In genomic region chr5:180618487-180618829, GRCh38 we compare ENCODE assay signal across 12 cellular contexts. TPM values are rescaled to one million over a fixed set of nuclear protein-coding genes. Genes with fewer than 3 reads are reported as not detected.
A peak's percentile ranks its signal among the peaks of the same experiment; 100 is the strongest.
DNase-seq lines count a peak whose midpoint lies in the region; ATAC-seq and TF ChIP-seq lines count a peak whose summit lies in the region.
"Had no signal": no experiment of that assay in that cellular context is flagged by ENCODE, and none has a peak within 500 bp of the region (broad histone marks: within the 10 kb centered on the region; RNA-seq: fewer than 3 reads in every experiment).

No MANE protein-coding gene starts in this region.

- no peak for TF ChIP-seq POLR2A in suprapubic skin (IDR thresholded peaks at IDR 0.05)

- no peak for TF ChIP-seq EP300 in suprapubic skin (IDR thresholded peaks at IDR 0.05)

- H3K9me3 ChIP-seq in iPS-18c (ENCODE audit: control insufficient read depth, insufficient read depth, low read length) (no peaks in the 10 kb centered on the region), suprapubic skin (no peaks in the 10 kb centered on the region)

- peaks cover 38% of the 10 kb centered on the region for H3K27me3 ChIP-seq in suprapubic skin

- ATAC-seq in activated CD8-positive, alpha-beta T cell treated with anti-CD3 and anti-CD28 coated beads, Interleukin-2, amount 10 ng/mL, durations not matched to agents 7 days and 5 days: no peak
- ATAC-seq in HG03135 (IDR thresholded peaks at IDR 0.05; ENCODE audit: unreplicated experiment): no peak

- H3K4me3 ChIP-seq in iPS-18c (ENCODE audit: insufficient read depth, low read depth, low read length) (peak overlapping the region; percentile 68), suprapubic skin (peak overlapping the region; percentile 40)
- H3K4me3 ChIP-seq: lung had no signal

- H3K4me1 ChIP-seq in suprapubic skin: peaks cover 10% of the 10 kb centered on the region

- H3K4me1 Mint-ChIP-seq in activated naive CD4-positive, alpha-beta T cell treated with anti-CD3 and anti-CD28 coated beads, Interleukin-2, amount 10 ng/mL, durations not matched to agents 7 days and 5 days: peaks cover 9% of the 10 kb centered on the region
- peaks cover 11% of the 10 kb centered on the region for H3K4me1 Mint-ChIP-seq in activated CD8-positive, alpha-beta T cell treated with anti-CD3 and anti-CD28 coated beads, Interleukin-2, amount 10 ng/mL, durations not matched to agents 7 days and 5 days (ENCODE audit: low read depth)

- no peak for TF ChIP-seq CTCF in suprapubic skin (IDR thresholded peaks at IDR 0.05)

- H3K9me3 Mint-ChIP-seq in activated naive CD4-positive, alpha-beta T cell treated with anti-CD3 and anti-CD28 coated beads, Interleukin-2, amount 10 ng/mL, durations not matched to agents 7 days and 5 days: no peaks in the 10 kb centered on the region
- H3K9me3 Mint-ChIP-seq in activated CD8-positive, alpha-beta T cell treated with anti-CD3 and anti-CD28 coated beads, Interleukin-2, amount 10 ng/mL, durations not matched to agents 7 days and 5 days (ENCODE audit: insufficient read depth): no peaks in the 10 kb centered on the region
- H3K9me3 Mint-ChIP-seq: activated CD4-positive, alpha-beta memory T cell treated with anti-CD3 and anti-CD28 coated beads for 36 hours had no signal

- H3K36me3 ChIP-seq in suprapubic skin: no peaks in the 10 kb centered on the region

- peaks cover 6% of the 10 kb centered on the region for H3K27me3 Mint-ChIP-seq in activated naive CD4-positive, alpha-beta T cell treated with anti-CD3 and anti-CD28 coated beads, Interleukin-2, amount 10 ng/mL, durations not matched to agents 7 days and 5 days
- peaks cover 2% of the 10 kb centered on the region for H3K27me3 Mint-ChIP-seq in activated CD8-positive, alpha-beta T cell treated with anti-CD3 and anti-CD28 coated beads, Interleukin-2, amount 10 ng/mL, durations not matched to agents 7 days and 5 days (ENCODE audit: low read depth)

- DNase-seq in activated naive CD4-positive, alpha-beta T cell treated with anti-CD3 and anti-CD28 coated beads, Interleukin-2, amount 10 ng/mL, durations not matched to agents 7 days and 5 days: no peak
- DNase-seq in activated naive CD4-positive, alpha-beta T cell treated with anti-CD3 and anti-CD28 coated beads, Interleukin-2, amount 50 U/mL, for 16 hours: no peak
- no peak for DNase-seq in activated CD8-positive, alpha-beta T cell treated with anti-CD3 and anti-CD28 coated beads, Interleukin-2, amount 10 ng/mL, durations not matched to agents 7 days and 5 days
- DNase-seq in suprapubic skin (ENCODE audit: low spot score in 2 of 2): no peak
- DNase-seq in NCI-H2029 (lab: John Stamatoyannopoulos, UW): no peak
- DNase-seq in SK-N-DZ (ENCODE audit: low spot score): no peak
- DNase-seq: C1 segment of cervical spinal cord, SHP77 had no signal

- CTCF ChIA-PET in activated naive CD4-positive, alpha-beta T cell treated with anti-CD3 and anti-CD28 coated beads, Interleukin-2, amount 10 ng/mL, durations not matched to agents 7 days and 5 days (lab: Charles Lee): interaction anchor here (0.7 to 1.7 kb wide), 6 partner anchors 12 to 151 kb away, joined by 3 to 10 read pairs (median 4); no protein-coding TSS in a partner anchor
- CTCF ChIA-PET in activated CD8-positive, alpha-beta T cell treated with anti-CD3 and anti-CD28 coated beads, Interleukin-2, amount 10 ng/mL, durations not matched to agents 7 days and 5 days (lab: Charles Lee): interaction anchor here (0.5 to 1.9 kb wide), 10 partner anchors 12 to 469 kb away, joined by 3 to 9 read pairs (median 4); no protein-coding TSS in a partner anchor

- H3K36me3 Mint-ChIP-seq in activated naive CD4-positive, alpha-beta T cell treated with anti-CD3 and anti-CD28 coated beads, Interleukin-2, amount 10 ng/mL, durations not matched to agents 7 days and 5 days: no peaks in the 10 kb centered on the region
- H3K36me3 Mint-ChIP-seq in activated CD8-positive, alpha-beta T cell treated with anti-CD3 and anti-CD28 coated beads, Interleukin-2, amount 10 ng/mL, durations not matched to agents 7 days and 5 days (ENCODE audit: low read depth): no peaks in the 10 kb centered on the region
- H3K36me3 Mint-ChIP-seq: activated CD4-positive, alpha-beta memory T cell treated with anti-CD3 and anti-CD28 coated beads for 36 hours had no signal

- WGBS in suprapubic skin: 25% methylated on average over 7 of the region's 15 CpGs

- H3K27ac Mint-ChIP-seq in activated naive CD4-positive, alpha-beta T cell treated with anti-CD3 and anti-CD28 coated beads, Interleukin-2, amount 10 ng/mL, durations not matched to agents 7 days and 5 days: no peak overlapping the region
- no peak overlapping the region for H3K27ac Mint-ChIP-seq in activated CD8-positive, alpha-beta T cell treated with anti-CD3 and anti-CD28 coated beads, Interleukin-2, amount 10 ng/mL, durations not matched to agents 7 days and 5 days
- H3K27ac Mint-ChIP-seq: activated CD4-positive, alpha-beta memory T cell treated with anti-CD3 and anti-CD28 coated beads for 36 hours had no signal

- H3K4me3 Mint-ChIP-seq in activated naive CD4-positive, alpha-beta T cell treated with anti-CD3 and anti-CD28 coated beads, Interleukin-2, amount 10 ng/mL, durations not matched to agents 7 days and 5 days: peak overlapping the region; percentile 49
- peak overlapping the region; percentile 40 for H3K4me3 Mint-ChIP-seq in activated CD8-positive, alpha-beta T cell treated with anti-CD3 and anti-CD28 coated beads, Interleukin-2, amount 10 ng/mL, durations not matched to agents 7 days and 5 days
- H3K4me3 Mint-ChIP-seq: activated CD4-positive, alpha-beta memory T cell treated with anti-CD3 and anti-CD28 coated beads for 36 hours had no signal

- POLR2A ChIA-PET in activated CD8-positive, alpha-beta T cell treated with anti-CD3 and anti-CD28 coated beads, Interleukin-2, amount 10 ng/mL, durations not matched to agents 7 days and 5 days (lab: Charles Lee): no interaction called here

- no peak overlapping the region for H3K27ac ChIP-seq in suprapubic skin

RNA-seq across cellular contexts. Expression of gene SCGB3A1, which starts 27.2 kb away (rescaled TPM):
- not detected for total RNA-seq in activated CD8-positive, alpha-beta T cell treated with anti-CD3 and anti-CD28 coated beads, Interleukin-2, amount 10 ng/mL, durations not matched to agents 7 days and 5 days
- total RNA-seq in suprapubic skin: 1 to 10 TPM in 3 of 4 donors, not detected in 1; 2.2 to 7.8 (median 4.1) TPM
- not detected in 2 replicates for polyA plus RNA-seq in SK-N-DZ (2014; cell fraction: cytosol; rRNA removed)
- polyA plus RNA-seq in SK-N-DZ (2014; cell fraction: nucleus; rRNA removed): not detected in 2 replicates
- total RNA-seq: activated CD4-positive, alpha-beta memory T cell treated with anti-CD3 and anti-CD28 coated beads for 36 hours had no signal

RNA-seq across cellular contexts. Expression of gene FLT4, which starts 30.9 kb away (rescaled TPM):
- 1 to 10 TPM in 1 of 2 experiments, under 1 TPM in 1; 0.90 to 1.6 TPM for total RNA-seq in activated CD8-positive, alpha-beta T cell treated with anti-CD3 and anti-CD28 coated beads, Interleukin-2, amount 10 ng/mL, durations not matched to agents 7 days and 5 days
- 1 to 10 TPM in 3 of 4 donors, under 1 TPM in 1; 0.79 to 8.9 (median 1.4) TPM for total RNA-seq in suprapubic skin
- 1.2 and 1.5 TPM in 2 replicates for polyA plus RNA-seq in SK-N-DZ (2014; cell fraction: cytosol; rRNA removed)
- polyA plus RNA-seq in SK-N-DZ (2014; cell fraction: nucleus; rRNA removed): 1.3 and 5.8 TPM in 2 replicates
